8 cellular contexts compared by ENCODE assay signal in genomic region chrX:16712825-16713155, GRCh38. TPM values are rescaled to one million over a fixed set of nuclear protein-coding genes. Genes with fewer than 3 reads are reported as not detected.
DNase-seq lines count a peak whose midpoint lies in the region; ATAC-seq, FAIRE-seq and TF ChIP-seq lines count a peak whose summit lies in the region.

No MANE protein-coding gene starts in this region.

- ATAC-seq in GM18511 (IDR thresholded peaks at IDR 0.05; ENCODE audit: unreplicated experiment), result peak; percentile 40

- H3K36me3 ChIP-seq in HAP-1 (replicated peaks), result no peaks in the 10 kb centered on the region
- H3K36me3 ChIP-seq in SJCRH30, result no peaks in the 10 kb centered on the region
- H3K36me3 ChIP-seq in parathyroid adenoma (ENCODE audit: control insufficient read depth, insufficient read depth, low read length), result no peaks in the 10 kb centered on the region

- DNase-seq in HAP-1 (ENCODE audit: low spot score in 2 of 2) (peak in 1 of 2 experiments; percentile 52), SJCRH30 (no peak), fibroblast of pulmonary artery (ENCODE audit: low read depth) (no peak), frontal cortex (ENCODE audit: low spot score in 2 of 2) (no peak), COR-L47 (lab: John Stamatoyannopoulos, UW) (no peak), OCI-M1 (lab: John Stamatoyannopoulos, UW) (no peak)

- H3K9ac ChIP-seq in parathyroid adenoma, result no peak overlapping the region

- no peak for TF ChIP-seq CTCF in fibroblast of pulmonary artery (IDR thresholded peaks at IDR 0.05; ENCODE audit: low read length, missing control alignments)
- no peak for TF ChIP-seq CTCF in parathyroid adenoma (IDR thresholded peaks at IDR 0.05)

- in situ Hi-C loops in HAP-1 (cut with MboI; ENCODE audit: low sequenced_read_pairs), result no loop called here

- H3K27ac ChIP-seq in SJCRH30 (peak overlapping the region; percentile 68), parathyroid adenoma (peak overlapping the region; percentile 75)

- peak overlapping the region; percentile 64 for H3K4me3 ChIP-seq in HAP-1
- H3K4me3 ChIP-seq in SJCRH30, result peak overlapping the region; percentile 97
- H3K4me3 ChIP-seq in fibroblast of pulmonary artery (replicated peaks; ENCODE audit: low read depth, low read length), result peak overlapping the region; percentile 64
- H3K4me3 ChIP-seq in parathyroid adenoma (ENCODE audit: low read depth, low read length), result peak overlapping the region; percentile 61

- H3K27me3 ChIP-seq in HAP-1 (ENCODE audit: low read depth) (no peaks in the 10 kb centered on the region), SJCRH30 (no peaks in the 10 kb centered on the region), parathyroid adenoma (ENCODE audit: control insufficient read depth, insufficient read depth, low read length) (no peaks in the 10 kb centered on the region)

- H3K79me2 ChIP-seq in parathyroid adenoma, result no peaks in the 10 kb centered on the region

- no peak for FAIRE-seq in frontal cortex (lab: Jason Lieb, UNC)

- no peaks in the 10 kb centered on the region for H3K9me3 ChIP-seq in HAP-1
- H3K9me3 ChIP-seq in SJCRH30 (replicated peaks), result no peaks in the 10 kb centered on the region
- no peaks in the 10 kb centered on the region for H3K9me3 ChIP-seq in parathyroid adenoma (ENCODE audit: control insufficient read depth, low read length)

- peak overlapping the region; percentile 73 for H3K4me2 ChIP-seq in parathyroid adenoma (ENCODE audit: low read length)

- H2AFZ ChIP-seq in parathyroid adenoma, result peak overlapping the region; percentile 89

- peaks cover 2% of the 10 kb centered on the region; the same call in 1 of the 2 replicates for H3K4me1 ChIP-seq in HAP-1
- no peaks in the 10 kb centered on the region for H3K4me1 ChIP-seq in SJCRH30
- H3K4me1 ChIP-seq in parathyroid adenoma, result no peaks in the 10 kb centered on the region

RNA-seq across cellular contexts. Expression of gene CTPS2, which starts 0.3 kb away (rescaled TPM):
- total RNA-seq in SJCRH30 (2014; rRNA removed; shearing (Covaris generic)), result 39.1 and 41.3 TPM in 2 replicates
- total RNA-seq in frontal cortex, result 26.5 TPM

RNA-seq across cellular contexts. Expression of gene SYAP1, which starts 6.6 kb away (rescaled TPM):
- 48.8 and 49.8 TPM in 2 replicates for total RNA-seq in SJCRH30 (2014; rRNA removed; shearing (Covaris generic))
- total RNA-seq in frontal cortex, result 30.2 TPM
